8 cellular contexts compared by ENCODE assay signal in genomic region chr7:116180302-116180701, GRCh38. TPM values are rescaled to one million over a fixed set of nuclear protein-coding genes. Genes with fewer than 3 reads are reported as not detected.
DNase-seq lines count a peak whose midpoint lies in the region; ATAC-seq and TF ChIP-seq lines count a peak whose summit lies in the region.

No MANE protein-coding gene starts in this region.

- no peaks in the 10 kb centered on the region for H3K4me1 ChIP-seq in liver (ENCODE audit: control insufficient read depth in 4 of 4, insufficient read depth in 4 of 4, low read length in 3 of 4)

- WGBS in liver: 43% methylated on average over 2 of the region's 2 CpGs

- H3K27ac ChIP-seq in liver (ENCODE audit: low read depth in 1 of 2, low read length in 2 of 2): no peak overlapping the region

- H3K36me3 ChIP-seq in liver (ENCODE audit: control insufficient read depth in 4 of 4, insufficient read depth in 3 of 4, low read depth in 1 of 4, low read length in 3 of 4): no peaks in the 10 kb centered on the region

- no peaks in the 10 kb centered on the region for H3K27me3 ChIP-seq in liver (ENCODE audit: control insufficient read depth in 4 of 4, insufficient read depth in 4 of 4, low read length in 3 of 4)

- peak; percentile 74 for TF ChIP-seq CTCF in liver (IDR thresholded peaks at IDR 0.05; ENCODE audit: low read depth, low read length, missing input control)

- no peak overlapping the region for H3K9ac ChIP-seq in liver (ENCODE audit: low read depth in 1 of 2, low read length in 2 of 2)

- H3K9me3 ChIP-seq in liver (ENCODE audit: control insufficient read depth in 4 of 4, low read length in 3 of 4): no peaks in the 10 kb centered on the region

- peak; percentile 91 for ATAC-seq in HG03175 (IDR thresholded peaks at IDR 0.05; ENCODE audit: unreplicated experiment)

- peak; percentile 17 for DNase-seq in NCI-H2171 treated with DMSO at 0.1 percent for 48 hours (lab: John Stamatoyannopoulos, UW)
- DNase-seq in NCI-H2171 (lab: John Stamatoyannopoulos, UW): no peak
- peak; percentile 14 for DNase-seq in GM19240 (ENCODE audit: insufficient read length, low spot score)
- peak; percentile 59 for DNase-seq in OCI-M2 (lab: John Stamatoyannopoulos, UW; ENCODE audit: unreplicated experiment)
- peak; percentile 62 for DNase-seq in central memory CD4-positive, alpha-beta T cell
- no peak for DNase-seq in NCI-H774 (lab: John Stamatoyannopoulos, UW)

- TF ChIP-seq RAD21 in liver (IDR thresholded peaks at IDR 0.05): peak; percentile 85 to 87

- no peak overlapping the region for H3K4me3 ChIP-seq in liver (ENCODE audit: low read depth in 1 of 3, low read length in 3 of 3)

TF ChIP-seq in liver, 16 proteins besides CTCF, POLR2A, EP300 and RAD21:
- TF ChIP-seq, protein P1, sequence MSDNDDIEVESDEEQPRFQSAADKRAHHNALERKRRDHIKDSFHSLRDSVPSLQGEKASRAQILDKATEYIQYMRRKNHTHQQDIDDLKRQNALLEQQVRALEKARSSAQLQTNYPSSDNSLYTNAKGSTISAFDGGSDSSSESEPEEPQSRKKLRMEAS (IDR thresholded peaks at IDR 0.05): no peak
- TF ChIP-seq FOXA1 (IDR thresholded peaks at IDR 0.05) (no peak), HNF4A (conservative IDR thresholded peaks at IDR 0.05) (no peak)

RNA-seq across cellular contexts. Expression of gene TES, which starts 30.0 kb away (rescaled TPM):
- total RNA-seq in liver: 10 to 100 TPM in 1 of 2 donors, 1 to 10 TPM in 1; 9.2 to 11.8 TPM
- polyA plus RNA-seq in liver: 1 to 10 TPM; 5.7 to 5.8 TPM

Comparison
In these comparisons a context has a peak if more than half of its experiments do, and no peak if none do; other contexts are left out.
1. DNase-seq: peak in NCI-H2171 treated with DMSO at 0.1 percent for 48 hours (single experiment), GM19240 (single experiment), OCI-M2 (single experiment) and central memory CD4-positive, alpha-beta T cell (single experiment); none in NCI-H2171 (single experiment) and NCI-H774 (single experiment).